ENCODE assay signal across 1 cellular context in genomic region chr11:74493816-74494630, GRCh38.
TF ChIP-seq lines count a peak whose summit lies in the region.

No MANE protein-coding gene starts in this region.

TF ChIP-seq in WTC11, 78 proteins besides CTCF, POLR2A, EP300 and RAD21 (continued from another document):
- peak; percentile 94 for TF ChIP-seq PRDM15 (CRISPR knock-in tag; IDR thresholded peaks at IDR 0.05)
- TF ChIP-seq ZNF281 (CRISPR knock-in tag; IDR thresholded peaks at IDR 0.05), result 0 out of 2 replicates have a peak, but pooled peaks have one; percentile 7
- no peak for TF ChIP-seq AFF4 (CRISPR knock-in tag; IDR thresholded peaks at IDR 0.05; ENCODE audit: borderline replicate concordance)
